In genomic region chr1:30934613-30935012, GRCh38 we compare ENCODE assay signal across 14 cellular contexts. TPM values are rescaled to one million over a fixed set of nuclear protein-coding genes. Genes with fewer than 3 reads are reported as not detected.
DNase-seq lines count a peak whose midpoint lies in the region; ATAC-seq, FAIRE-seq and TF ChIP-seq lines count a peak whose summit lies in the region.
"Had no signal": no experiment of that assay in that cellular context is flagged by ENCODE, and none has a peak within 500 bp of the region (broad histone marks: within the 10 kb centered on the region; RNA-seq: fewer than 3 reads in every experiment).

No MANE protein-coding gene starts in this region.

- DNase-seq in stimulated activated naive CD8-positive, alpha-beta T cell treated with anti-CD3 and anti-CD28 coated beads, Interleukin-15, Interleukin-2, amounts not matched to agents 100 U/mL and 50 U/mL, for 24 hours, result no peak
- no peak for DNase-seq in mesendoderm
- DNase-seq in type B pancreatic cell (ENCODE audit: extremely low spot score, unreplicated experiment), result no peak
- no peak for DNase-seq in SKM-1 treated with dmso at 0.1 percent for 144 hours (lab: John Stamatoyannopoulos, UW; ENCODE audit: unreplicated experiment)
- DNase-seq in small intestine, result no peak
- DNase-seq: activated T-cell treated with anti-CD3 and anti-CD28 coated beads, Interleukin-2, amount 50 U/mL, for 48 hours; NCI-H1092 treated with DMSO at 0.1 percent for 48 hours; NCI-H526; RPMI8226; stimulated activated CD4-positive, alpha-beta T cell treated with anti-CD3 and anti-CD28 coated beads, Interleukin-4, amount 100 ng/mL, for 24 hours had no signal

- H3K9me3 Mint-ChIP-seq in stimulated activated naive CD8-positive, alpha-beta T cell treated with anti-CD3 and anti-CD28 coated beads, Interleukin-15, Interleukin-2, amounts not matched to agents 100 ng/mL and 50 ng/mL, for 24 hours, result no peaks in the 10 kb centered on the region
- no peaks in the 10 kb centered on the region for H3K9me3 Mint-ChIP-seq in activated naive CD8-positive, alpha-beta T cell (ENCODE audit: low read depth)
- H3K9me3 Mint-ChIP-seq in type B pancreatic cell, result no peaks in the 10 kb centered on the region

- no peak for FAIRE-seq in small intestine (lab: Jason Lieb, UNC)
- FAIRE-seq: HTR-8/SVneo had no signal

- H4K8ac ChIP-seq in mesendoderm (ENCODE audit: low read depth, low read length), result no peak overlapping the region

- H3K79me2 ChIP-seq in mesendoderm (ENCODE audit: control insufficient read depth, insufficient read depth, low read length), result no peaks in the 10 kb centered on the region

- no CpG with 5 or more reads among the region's 3 CpGs for WGBS in mesendoderm (ENCODE audit: extremely low coverage, insufficient coverage, low lambda C conversion rate)
- 72 to 80% (median 78%) methylated on average over 3 of the region's 3 CpGs for WGBS in small intestine, 3 donors

- H3K27ac ChIP-seq in mesendoderm (ENCODE audit: low read depth, low read length), result peak overlapping the region; percentile 10
- no peak overlapping the region for H3K27ac ChIP-seq in small intestine (ENCODE audit: low read depth in 1 of 2, low read length in 1 of 2)

- no peak overlapping the region for H3K56ac ChIP-seq in mesendoderm (ENCODE audit: low read length)

- no peak for ATAC-seq in stimulated activated naive CD8-positive, alpha-beta T cell treated with anti-CD3 and anti-CD28 coated beads, Interleukin-15, Interleukin-2, amounts not matched to agents 100 U/mL and 50 U/mL, for 24 hours
- no peak for ATAC-seq in GM18498 (IDR thresholded peaks at IDR 0.05; ENCODE audit: unreplicated experiment)

- H2BK15ac ChIP-seq in mesendoderm (replicated peaks; ENCODE audit: low read depth), result no peak overlapping the region

- H4K5ac ChIP-seq in mesendoderm (ENCODE audit: low read length), result no peak overlapping the region

- no peak overlapping the region for H2BK120ac ChIP-seq in mesendoderm (ENCODE audit: low read depth, low read length)

- H3K4me3 ChIP-seq in mesendoderm (ENCODE audit: low read length) (no peak overlapping the region), small intestine (ENCODE audit: low read depth in 1 of 2, low read length in 2 of 2) (no peak overlapping the region)

- no peak overlapping the region for H3K4me3 Mint-ChIP-seq in stimulated activated naive CD8-positive, alpha-beta T cell treated with anti-CD3 and anti-CD28 coated beads, Interleukin-15, Interleukin-2, amounts not matched to agents 100 ng/mL and 50 ng/mL, for 24 hours
- no peak overlapping the region for H3K4me3 Mint-ChIP-seq in activated naive CD8-positive, alpha-beta T cell
- peak overlapping the region; percentile 50 for H3K4me3 Mint-ChIP-seq in type B pancreatic cell

- no peak overlapping the region for H3K4me2 ChIP-seq in mesendoderm (ENCODE audit: low read length)

- no peak for TF ChIP-seq CTCF in type B pancreatic cell (conservative IDR thresholded peaks at IDR 0.05)

- H3K9ac ChIP-seq in mesendoderm (ENCODE audit: low read length), result no peak overlapping the region

- H3K18ac ChIP-seq in mesendoderm (ENCODE audit: low read length), result no peak overlapping the region

- H3K9me3 ChIP-seq in small intestine (ENCODE audit: control insufficient read depth, low read depth), result no peaks in the 10 kb centered on the region

- no peak overlapping the region for H2AK5ac ChIP-seq in mesendoderm (ENCODE audit: low read length)

- H3K4me1 Mint-ChIP-seq in stimulated activated naive CD8-positive, alpha-beta T cell treated with anti-CD3 and anti-CD28 coated beads, Interleukin-15, Interleukin-2, amounts not matched to agents 100 ng/mL and 50 ng/mL, for 24 hours (ENCODE audit: low read depth), result no peaks in the 10 kb centered on the region
- no peaks in the 10 kb centered on the region for H3K4me1 Mint-ChIP-seq in activated naive CD8-positive, alpha-beta T cell (ENCODE audit: low read depth)
- H3K4me1 Mint-ChIP-seq in type B pancreatic cell (ENCODE audit: unreplicated experiment), result peaks cover 40% of the 10 kb centered on the region

- H3K23ac ChIP-seq in mesendoderm (ENCODE audit: low read length), result no peak overlapping the region

- H3K4me1 ChIP-seq in mesendoderm (ENCODE audit: control insufficient read depth, low read depth, low read length), result no peaks in the 10 kb centered on the region
- no peaks in the 10 kb centered on the region for H3K4me1 ChIP-seq in small intestine (ENCODE audit: control insufficient read depth in 2 of 2, insufficient read depth in 1 of 2, low read depth in 1 of 2, low read length in 1 of 2)

- no peak overlapping the region for H3K4ac ChIP-seq in mesendoderm (ENCODE audit: low read depth, low read length)

- peaks cover 61% of the 10 kb centered on the region for H3K36me3 Mint-ChIP-seq in stimulated activated naive CD8-positive, alpha-beta T cell treated with anti-CD3 and anti-CD28 coated beads, Interleukin-15, Interleukin-2, amounts not matched to agents 100 ng/mL and 50 ng/mL, for 24 hours (ENCODE audit: low read depth)
- no peaks in the 10 kb centered on the region for H3K36me3 Mint-ChIP-seq in activated naive CD8-positive, alpha-beta T cell
- peaks cover 39% of the 10 kb centered on the region for H3K36me3 Mint-ChIP-seq in type B pancreatic cell

- H3K27ac Mint-ChIP-seq in stimulated activated naive CD8-positive, alpha-beta T cell treated with anti-CD3 and anti-CD28 coated beads, Interleukin-15, Interleukin-2, amounts not matched to agents 100 ng/mL and 50 ng/mL, for 24 hours, result peak overlapping the region; percentile 55
- peak overlapping the region; percentile 12 for H3K27ac Mint-ChIP-seq in activated naive CD8-positive, alpha-beta T cell
- peak overlapping the region; percentile 88 for H3K27ac Mint-ChIP-seq in type B pancreatic cell

- H3K27me3 ChIP-seq in mesendoderm (ENCODE audit: insufficient read depth, low read length, poor library complexity) (no peaks in the 10 kb centered on the region), small intestine (ENCODE audit: control insufficient read depth in 2 of 2, insufficient read depth in 2 of 2, low read length in 2 of 2) (no peaks in the 10 kb centered on the region)

- H3K27me3 Mint-ChIP-seq in stimulated activated naive CD8-positive, alpha-beta T cell treated with anti-CD3 and anti-CD28 coated beads, Interleukin-15, Interleukin-2, amounts not matched to agents 100 ng/mL and 50 ng/mL, for 24 hours, result no peaks in the 10 kb centered on the region
- H3K27me3 Mint-ChIP-seq in activated naive CD8-positive, alpha-beta T cell, result no peaks in the 10 kb centered on the region
- no peaks in the 10 kb centered on the region for H3K27me3 Mint-ChIP-seq in type B pancreatic cell

- H3K79me1 ChIP-seq in mesendoderm (ENCODE audit: low read length), result no peaks in the 10 kb centered on the region

- H2BK5ac ChIP-seq in mesendoderm (ENCODE audit: low read length), result no peak overlapping the region

- H3K36me3 ChIP-seq in mesendoderm (ENCODE audit: control insufficient read depth, insufficient read depth, low read length), result peaks cover 13% of the 10 kb centered on the region
- peaks cover 13 to 17% of the 10 kb centered on the region in 2 donors for H3K36me3 ChIP-seq in small intestine (ENCODE audit: control insufficient read depth in 2 of 2, insufficient read depth in 2 of 2, low read length in 2 of 2)

RNA-seq across cellular contexts. Expression of gene SDC3, which starts 26.1 kb away (rescaled TPM):
- 18.5 TPM for polyA plus RNA-seq in mesendoderm (2013, experiment 1 of 2)
- polyA plus RNA-seq in mesendoderm (2013, experiment 2 of 2), result 20.4 TPM
- total RNA-seq in type B pancreatic cell (ENCODE audit: low replicate concordance), result 46.7 and 54.2 TPM in 2 replicates
- polyA plus RNA-seq in small intestine, result 10 to 100 TPM in 1 of 3 donors, 1 to 10 TPM in 1, under 1 TPM in 1; 0.67 to 24.9 (median 1.9) TPM

Comparison
In these comparisons a context has a peak if more than half of its experiments do, and no peak if none do; other contexts are left out.
1. H3K27ac Mint-ChIP-seq: peak in every context shown above with its lines; median percentile 88 in type B pancreatic cell; 55 in stimulated activated naive CD8-positive, alpha-beta T cell treated with anti-CD3 and anti-CD28 coated beads, Interleukin-15, Interleukin-2, amounts not matched to agents 100 ng/mL and 50 ng/mL, for 24 hours; 12 in activated naive CD8-positive, alpha-beta T cell.